In genomic region chr1:153393926-153394325, GRCh38 we compare ENCODE assay signal across 26 cellular contexts. TPM values are rescaled to one million over a fixed set of nuclear protein-coding genes. Genes with fewer than 3 reads are reported as not detected.
DNase-seq lines count a peak whose midpoint lies in the region; TF ChIP-seq lines count a peak whose summit lies in the region.
"Had no signal": no experiment of that assay in that cellular context is flagged by ENCODE, and none has a peak within 500 bp of the region (broad histone marks: within the 10 kb centered on the region; RNA-seq: fewer than 3 reads in every experiment).

No MANE protein-coding gene starts in this region.

- peaks cover 7% of the 10 kb centered on the region for H3K27me3 Mint-ChIP-seq in endodermal cell (ENCODE audit: insufficient read depth)
- H3K27me3 Mint-ChIP-seq in CD8-positive, alpha-beta memory T cell: peaks cover 23 to 66% of the 10 kb centered on the region in 2 donors

- no peaks in the 10 kb centered on the region for H3K36me3 ChIP-seq in endodermal cell (ENCODE audit: control insufficient read depth, insufficient read depth, low read length)
- peaks cover 17% of the 10 kb centered on the region for H3K36me3 ChIP-seq in neutrophil
- no peaks in the 10 kb centered on the region for H3K36me3 ChIP-seq in CD8-positive, alpha-beta memory T cell (ENCODE audit: insufficient read depth, low read length)
- H3K36me3 ChIP-seq: heart left ventricle, thyroid gland had no signal

- no peak overlapping the region for H3K27ac ChIP-seq in endodermal cell (ENCODE audit: low read depth, low read length)
- H3K27ac ChIP-seq in neutrophil: peak overlapping the region; percentile 100
- no peak overlapping the region for H3K27ac ChIP-seq in CD8-positive, alpha-beta memory T cell (ENCODE audit: low read depth, low read length)
- H3K27ac ChIP-seq: 22Rv1, heart left ventricle, thyroid gland had no signal

- in situ Hi-C loops in KBM-7 (cut with MboI; ENCODE audit: low pct_unique_long_range_greater_than_20kb, low sequenced_read_pairs): no loop called here

- no peaks in the 10 kb centered on the region for H3K4me1 Mint-ChIP-seq in endodermal cell
- no peaks in the 10 kb centered on the region for H3K4me1 Mint-ChIP-seq in CD8-positive, alpha-beta memory T cell
- H3K4me1 Mint-ChIP-seq: brain; nephron; stimulated activated effector memory CD8-positive, alpha-beta T cell treated with anti-CD3 and anti-CD28 coated beads, Interleukin-12 subunit alpha, Interleukin-12 subunit beta, amount 100 ng/mL, for 72 hours had no signal

- H3K27ac Mint-ChIP-seq in endodermal cell: no peak overlapping the region
- peak overlapping the region in 1 of 8 donors; percentile 74 for H3K27ac Mint-ChIP-seq in CD8-positive, alpha-beta memory T cell
- H3K27ac Mint-ChIP-seq: activated naive CD8-positive, alpha-beta T cell; brain; nephron; stimulated activated effector memory CD8-positive, alpha-beta T cell treated with anti-CD3 and anti-CD28 coated beads, Interleukin-12 subunit alpha, Interleukin-12 subunit beta, amount 100 ng/mL, for 72 hours had no signal

- no peaks in the 10 kb centered on the region for H3K9me3 Mint-ChIP-seq in endodermal cell
- H3K9me3 Mint-ChIP-seq in CD8-positive, alpha-beta memory T cell: no peaks in the 10 kb centered on the region
- H3K9me3 Mint-ChIP-seq: nephron; stimulated activated effector memory CD8-positive, alpha-beta T cell treated with anti-CD3 and anti-CD28 coated beads, Interleukin-12 subunit alpha, Interleukin-12 subunit beta, amount 100 ng/mL, for 72 hours had no signal

- H3K4me3 ChIP-seq in endodermal cell (ENCODE audit: low read length) (no peak overlapping the region), neutrophil (ENCODE audit: low read depth in 1 of 2, low read length in 1 of 2) (peak overlapping the region; percentile 89 to 96)
- no peak overlapping the region for H3K4me3 ChIP-seq in CD8-positive, alpha-beta memory T cell (ENCODE audit: low read length)
- H3K4me3 ChIP-seq: heart left ventricle, thyroid gland had no signal

- H3K9ac ChIP-seq in endodermal cell (ENCODE audit: extremely low read depth, low read length, poor library complexity, severe bottlenecking): no peak overlapping the region

- H3K4me1 ChIP-seq in endodermal cell (ENCODE audit: control insufficient read depth, insufficient read depth, low read length) (no peaks in the 10 kb centered on the region), neutrophil (ENCODE audit: control insufficient read depth in 1 of 2, insufficient read depth in 1 of 2, low read depth in 1 of 2, low read length in 1 of 2) (peaks cover 89 to 98% of the 10 kb centered on the region in 2 experiments)
- no peaks in the 10 kb centered on the region for H3K4me1 ChIP-seq in CD8-positive, alpha-beta memory T cell (ENCODE audit: insufficient read depth, low read length)
- H3K4me1 ChIP-seq: thyroid gland had no signal

- H3K4me3 Mint-ChIP-seq in endodermal cell: no peak overlapping the region
- no peak overlapping the region for H3K4me3 Mint-ChIP-seq in CD8-positive, alpha-beta memory T cell
- H3K4me3 Mint-ChIP-seq: activated naive CD8-positive, alpha-beta T cell; brain; nephron; stimulated activated effector memory CD8-positive, alpha-beta T cell treated with anti-CD3 and anti-CD28 coated beads, Interleukin-12 subunit alpha, Interleukin-12 subunit beta, amount 100 ng/mL, for 72 hours had no signal

- H3K36me3 Mint-ChIP-seq in endodermal cell (ENCODE audit: low read depth): no peaks in the 10 kb centered on the region
- no peaks in the 10 kb centered on the region for H3K36me3 Mint-ChIP-seq in CD8-positive, alpha-beta memory T cell
- H3K36me3 Mint-ChIP-seq: activated naive CD8-positive, alpha-beta T cell; brain; stimulated activated effector memory CD8-positive, alpha-beta T cell treated with anti-CD3 and anti-CD28 coated beads, Interleukin-12 subunit alpha, Interleukin-12 subunit beta, amount 100 ng/mL, for 72 hours had no signal

- WGBS in endodermal cell (ENCODE audit: insufficient coverage in 1 of 2, insufficient read length in 1 of 2), 2 experiments: 80 to 88% methylated on average over 6 of the region's 6 CpGs

- no peaks in the 10 kb centered on the region for H3K27me3 ChIP-seq in endodermal cell (ENCODE audit: control insufficient read depth, insufficient read depth, low read length, poor library complexity, severe bottlenecking)
- H3K27me3 ChIP-seq in neutrophil: no peaks in the 10 kb centered on the region
- H3K27me3 ChIP-seq in CD8-positive, alpha-beta memory T cell (ENCODE audit: insufficient read depth, low read length, poor library complexity, severe bottlenecking): peaks cover 5% of the 10 kb centered on the region
- H3K27me3 ChIP-seq: thyroid gland had no signal

- H3K9me3 ChIP-seq in endodermal cell (ENCODE audit: control insufficient read depth, low read length) (no peaks in the 10 kb centered on the region), neutrophil (no peaks in the 10 kb centered on the region)
- no peaks in the 10 kb centered on the region for H3K9me3 ChIP-seq in CD8-positive, alpha-beta memory T cell (ENCODE audit: low read length)
- H3K9me3 ChIP-seq: heart left ventricle, thyroid gland had no signal

- POLR2A ChIA-PET in CD8-positive, alpha-beta memory T cell (lab: Charles Lee): no interaction called here

- DNase-seq in DMS 273 (lab: John Stamatoyannopoulos, UW; ENCODE audit: unreplicated experiment) (peak; percentile 8), DMS 273 treated with DMSO at 0.1 percent for 48 hours (lab: John Stamatoyannopoulos, UW) (no peak), NCI-H69 (lab: John Stamatoyannopoulos, UW) (peak; percentile 48), endodermal cell (peak; percentile 87), NCI-H2107 (lab: John Stamatoyannopoulos, UW) (no peak), KBM-7 (no peak)
- no peak for DNase-seq in CD8-positive, alpha-beta memory T cell
- DNase-seq: activated CD4-positive, alpha-beta T cell treated with anti-CD3 and anti-CD28 coated beads, Interleukin-2, amount 50 U/mL, for 4 hours; DMS53; NCI-H2029; NCI-H524 treated with DMSO at 0.1 percent for 48 hours; thyroid gland had no signal

- CTCF ChIA-PET in CD8-positive, alpha-beta memory T cell (lab: Charles Lee): no interaction called here

- TF ChIP-seq CTCF in endodermal cell (conservative IDR thresholded peaks at IDR 0.05) (peak; percentile 72), neutrophil (IDR thresholded peaks at IDR 0.05) (peak; percentile 86)

RNA-seq across cellular contexts. Expression of gene S100A8, which starts 3.1 kb away (rescaled TPM):
- not detected for total RNA-seq in endodermal cell
- not detected for polyA plus RNA-seq in endodermal cell (2013, experiment 1 of 2)
- polyA plus RNA-seq in endodermal cell (2013, experiment 2 of 2): not detected
- total RNA-seq in CD8-positive, alpha-beta memory T cell: not detected
- polyA plus RNA-seq in CD8-positive, alpha-beta memory T cell: not detected
- total RNA-seq: dermis microvascular lymphatic vessel endothelial cell, fibroblast of lung, HT-29, pulmonary artery endothelial cell had no signal
- polyA plus RNA-seq: BJ, fibroblast of lung had no signal

RNA-seq across cellular contexts. Expression of gene S100A12, which starts 18.5 kb away (rescaled TPM):
- not detected for total RNA-seq in endodermal cell
- not detected for polyA plus RNA-seq in endodermal cell (2013, experiment 1 of 2)
- polyA plus RNA-seq in endodermal cell (2013, experiment 2 of 2): not detected
- not detected for total RNA-seq in CD8-positive, alpha-beta memory T cell
- not detected for polyA plus RNA-seq in CD8-positive, alpha-beta memory T cell
- total RNA-seq: dermis microvascular lymphatic vessel endothelial cell, fibroblast of lung, HT-29, pulmonary artery endothelial cell, thyroid gland had no signal
- polyA plus RNA-seq: BJ, fibroblast of lung had no signal

RNA-seq across cellular contexts. Expression of gene S100A7A, which starts 22.4 kb away (rescaled TPM):
- not detected for total RNA-seq in endodermal cell
- not detected for polyA plus RNA-seq in endodermal cell (2013, experiment 1 of 2)
- polyA plus RNA-seq in endodermal cell (2013, experiment 2 of 2): not detected
- not detected for total RNA-seq in CD8-positive, alpha-beta memory T cell
- not detected for polyA plus RNA-seq in CD8-positive, alpha-beta memory T cell
- total RNA-seq: dermis microvascular lymphatic vessel endothelial cell, fibroblast of lung, heart left ventricle, HT-29, mesenteric fat pad, pulmonary artery endothelial cell, thyroid gland had no signal
- polyA plus RNA-seq: BJ, fibroblast of lung, heart left ventricle, keratinocyte had no signal

RNA-seq across cellular contexts. Expression of gene S100A9, which starts 36.3 kb away (rescaled TPM):
- not detected for total RNA-seq in endodermal cell
- not detected for polyA plus RNA-seq in endodermal cell (2013, experiment 1 of 2)
- polyA plus RNA-seq in endodermal cell (2013, experiment 2 of 2): not detected
- 1 to 10 TPM; 1.6 to 2.3 TPM for total RNA-seq in CD8-positive, alpha-beta memory T cell
- 4.7 TPM for polyA plus RNA-seq in CD8-positive, alpha-beta memory T cell
- total RNA-seq: fibroblast of lung had no signal
- polyA plus RNA-seq: BJ, fibroblast of lung had no signal

RNA-seq across cellular contexts. Expression of gene PGLYRP4, which starts 45.3 kb away (rescaled TPM):
- total RNA-seq in endodermal cell: not detected
- polyA plus RNA-seq in endodermal cell (2013, experiment 1 of 2): not detected
- not detected for polyA plus RNA-seq in endodermal cell (2013, experiment 2 of 2)
- total RNA-seq in CD8-positive, alpha-beta memory T cell: not detected
- polyA plus RNA-seq in CD8-positive, alpha-beta memory T cell: not detected
- total RNA-seq: dermis microvascular lymphatic vessel endothelial cell, fibroblast of lung, heart left ventricle, HT-29, mesenteric fat pad, pulmonary artery endothelial cell, thyroid gland had no signal
- polyA plus RNA-seq: BJ, fibroblast of lung, heart left ventricle had no signal

Comparison
In these comparisons a context has a peak if more than half of its experiments do, and no peak if none do; other contexts are left out.
1. DNase-seq: peak in DMS 273 (single experiment), NCI-H69 (single experiment) and endodermal cell (single experiment); none in DMS 273 treated with DMSO at 0.1 percent for 48 hours (single experiment), CD8-positive, alpha-beta memory T cell (0 of 5), NCI-H2107 (single experiment) and KBM-7 (single experiment).
2. H3K4me3 ChIP-seq: peak in neutrophil (2 of 2); none in endodermal cell (single experiment) and CD8-positive, alpha-beta memory T cell (single experiment).